8 cellular contexts compared by ENCODE assay signal in genomic region chr19:861756-862528, GRCh38. TPM values are rescaled to one million over a fixed set of nuclear protein-coding genes. Genes with fewer than 3 reads are reported as not detected.
DNase-seq lines count a peak whose midpoint lies in the region; TF ChIP-seq lines count a peak whose summit lies in the region.

No MANE protein-coding gene starts in this region.

- no peak overlapping the region for H3K4me3 Mint-ChIP-seq in endothelial cell (ENCODE audit: unreplicated experiment)

- H3K36me3 ChIP-seq in iPS-15b (ENCODE audit: control insufficient read depth, insufficient read depth, low read length): no peaks in the 10 kb centered on the region

- no peaks in the 10 kb centered on the region for H3K4me1 ChIP-seq in iPS-15b (ENCODE audit: control insufficient read depth, insufficient read depth, low read length)

- peaks cover 5% of the 10 kb centered on the region for H3K27me3 ChIP-seq in iPS-15b (ENCODE audit: control insufficient read depth, insufficient read depth, low read length)

- H3K9ac ChIP-seq in iPS-15b (ENCODE audit: low read depth, low read length): no peak overlapping the region

- peak; percentile 70 for DNase-seq in NCI-H146 (lab: John Stamatoyannopoulos, UW)
- DNase-seq in NCI-H146 treated with DMSO at 0.1 percent for 48 hours (lab: John Stamatoyannopoulos, UW; ENCODE audit: unreplicated experiment): no peak
- DNase-seq in OCI-M2 (lab: John Stamatoyannopoulos, UW; ENCODE audit: unreplicated experiment): peak; percentile 45
- peak; percentile 76 for DNase-seq in activated T-cell treated with anti-CD3 and anti-CD28 coated beads, Interleukin-2, amount 50 U/mL, for 1 hour
- peak; percentile 54 for DNase-seq in stimulated activated CD8-positive, alpha-beta memory T cell treated with anti-CD3 and anti-CD28 coated beads, Interleukin-15, amount 100 ng/mL, for 1 hour (ENCODE audit: low read depth)
- DNase-seq in endothelial cell (ENCODE audit: low spot score): no peak
- DNase-seq in NCI-H446 (lab: John Stamatoyannopoulos, UW): no peak

- no peaks in the 10 kb centered on the region for H3K4me1 Mint-ChIP-seq in endothelial cell (ENCODE audit: unreplicated experiment)

- peaks cover 11% of the 10 kb centered on the region for H3K27me3 Mint-ChIP-seq in endothelial cell (ENCODE audit: unreplicated experiment)

- H3K9me3 Mint-ChIP-seq in endothelial cell (ENCODE audit: unreplicated experiment): no peaks in the 10 kb centered on the region

- no peak for TF ChIP-seq CTCF in endothelial cell (IDR thresholded peaks at IDR 0.05; ENCODE audit: unreplicated experiment)

- H3K9me3 ChIP-seq in iPS-15b (ENCODE audit: control insufficient read depth, insufficient read depth, low read length): no peaks in the 10 kb centered on the region

- H3K36me3 Mint-ChIP-seq in endothelial cell (ENCODE audit: low read depth, unreplicated experiment): no peaks in the 10 kb centered on the region

- peak overlapping the region; percentile 22 for H3K4me3 ChIP-seq in iPS-15b (ENCODE audit: low read depth, low read length)

- H3K27ac Mint-ChIP-seq in endothelial cell (ENCODE audit: unreplicated experiment): no peak overlapping the region

RNA-seq across cellular contexts. Expression of gene CFD, which starts 2.5 kb away (rescaled TPM):
- 0.46 TPM for total RNA-seq in endothelial cell (ENCODE audit: unreplicated experiment)

RNA-seq across cellular contexts. Expression of gene ELANE, which starts 9.8 kb away (rescaled TPM):
- not detected for total RNA-seq in endothelial cell (ENCODE audit: unreplicated experiment)

RNA-seq across cellular contexts. Expression of gene PRTN3, which starts 21.1 kb away (rescaled TPM):
- total RNA-seq in endothelial cell (ENCODE audit: unreplicated experiment): not detected

RNA-seq across cellular contexts. Expression of gene MED16, which starts 31.0 kb away (rescaled TPM):
- 66.5 TPM for total RNA-seq in endothelial cell (ENCODE audit: unreplicated experiment)

RNA-seq across cellular contexts. Expression of gene RNU6-9, which starts 31.3 kb away (rescaled TPM):
- not detected for total RNA-seq in endothelial cell (ENCODE audit: unreplicated experiment)

Comparison
In these comparisons a context has a peak if more than half of its experiments do, and no peak if none do; other contexts are left out.
1. DNase-seq: peak in NCI-H146 (single experiment), OCI-M2 (single experiment), activated T-cell treated with anti-CD3 and anti-CD28 coated beads, Interleukin-2, amount 50 U/mL, for 1 hour (single experiment) and stimulated activated CD8-positive, alpha-beta memory T cell treated with anti-CD3 and anti-CD28 coated beads, Interleukin-15, amount 100 ng/mL, for 1 hour (single experiment); none in NCI-H146 treated with DMSO at 0.1 percent for 48 hours (single experiment), endothelial cell (single experiment) and NCI-H446 (0 of 2).